Comparison of ENCODE assay signal across 23 cellular contexts in genomic region chr20:58344741-58345140, GRCh38. TPM values are rescaled to one million over a fixed set of nuclear protein-coding genes. Genes with fewer than 3 reads are reported as not detected.
A peak's percentile ranks its signal among the peaks of the same experiment; 100 is the strongest.
DNase-seq lines count a peak whose midpoint lies in the region; ATAC-seq and TF ChIP-seq lines count a peak whose summit lies in the region.
"Had no signal": no experiment of that assay in that cellular context is flagged by ENCODE, and none has a peak within 500 bp of the region (broad histone marks: within the 10 kb centered on the region; RNA-seq: fewer than 3 reads in every experiment).

No MANE protein-coding gene starts in this region.

- H3K27ac ChIP-seq in IMR-90 (ENCODE audit: insufficient read depth, low read length) (no peak overlapping the region), brain microvascular endothelial cell (no peak overlapping the region)
- H3K27ac ChIP-seq: neural progenitor cell, prostate gland had no signal

- no peak for TF ChIP-seq POLR2A in IMR-90 (IDR thresholded peaks at IDR 0.05; ENCODE audit: low read depth, low read length)

- BruUV-seq in IMR-90 (replicated peaks; lab: Mats Ljungman, UMichigan), result no TSS peak

- H3K9ac ChIP-seq in IMR-90 (ENCODE audit: low read depth, low read length), result no peak overlapping the region
- H3K9ac ChIP-seq: neural progenitor cell had no signal

- H3K9me1 ChIP-seq in IMR-90 (ENCODE audit: insufficient read depth, low read length), result peaks cover 38% of the 10 kb centered on the region

- no peaks in the 10 kb centered on the region for H3K9me3 ChIP-seq in IMR-90 (ENCODE audit: control insufficient read depth, insufficient read depth, low read length)
- H3K9me3 ChIP-seq: prostate gland had no signal

- H3K79me1 ChIP-seq in IMR-90 (ENCODE audit: low read depth in 1 of 2, low read length in 2 of 2), result peaks cover 48 to 83% of the 10 kb centered on the region in 2 experiments

- no peak overlapping the region for H3K4ac ChIP-seq in IMR-90 (ENCODE audit: low read depth, low read length)

- H4K8ac ChIP-seq in IMR-90 (ENCODE audit: low read depth in 2 of 2, low read length in 2 of 2), result no peak overlapping the region

- no peak overlapping the region for H4K5ac ChIP-seq in IMR-90 (ENCODE audit: low read depth, low read length)

- TF ChIP-seq RAD21 in IMR-90 (IDR thresholded peaks at IDR 0.05; ENCODE audit: low read length), result no peak

- CTCF ChIA-PET in IMR-90 (lab: Yijun Ruan, JAX), result no interaction called here

- H3K18ac ChIP-seq in IMR-90 (ENCODE audit: low read depth, low read length), result peak overlapping the region; percentile 42; the same call in 1 of the 2 replicates

- H2BK5ac ChIP-seq in IMR-90 (ENCODE audit: low read depth, low read length, poor library complexity, severe bottlenecking), result peak overlapping the region; percentile 63

- peaks cover 17% of the 10 kb centered on the region for H3K36me3 ChIP-seq in IMR-90 (ENCODE audit: control insufficient read depth, insufficient read depth, low read length)
- H3K36me3 ChIP-seq in brain microvascular endothelial cell (replicated peaks), result peaks cover 12% of the 10 kb centered on the region
- H3K36me3 ChIP-seq: neural progenitor cell had no signal

- H2AK9ac ChIP-seq in IMR-90 (replicated peaks; ENCODE audit: low read depth, low read length, poor library complexity), result no peak overlapping the region

- H2BK120ac ChIP-seq in IMR-90 (ENCODE audit: low read depth, low read length), result no peak overlapping the region

- H3K23ac ChIP-seq in IMR-90 (ENCODE audit: low read depth, low read length), result no peak overlapping the region

- H3K56ac ChIP-seq in IMR-90 (ENCODE audit: extremely low read depth, insufficient read depth, low read length), result no peak overlapping the region

- H3K14ac ChIP-seq in IMR-90 (replicated peaks; ENCODE audit: low read depth, low read length), result no peak overlapping the region

- H3K4me1 ChIP-seq in IMR-90 (ENCODE audit: control insufficient read depth, insufficient read depth, low read length), result peaks cover 22% of the 10 kb centered on the region
- H3K4me1 ChIP-seq: neural progenitor cell, prostate gland had no signal

- H3K4me2 ChIP-seq in IMR-90 (ENCODE audit: low read depth, low read length), result peak overlapping the region; percentile 62; the same call in 1 of the 2 replicates
- H3K4me2 ChIP-seq: neural progenitor cell had no signal

- no CpG with 5 or more reads among the region's 4 CpGs for WGBS in IMR-90 (ENCODE audit: extremely low coverage in 2 of 2, insufficient read length in 1 of 2), 2 experiments

- H3K4me3 ChIP-seq in IMR-90 (ENCODE audit: insufficient read depth, low read depth, low read length) (no peak overlapping the region), brain microvascular endothelial cell (ENCODE audit: low read depth, low read length) (no peak overlapping the region), foreskin fibroblast (ENCODE audit: low read depth in 1 of 2, low read length in 2 of 2) (no peak overlapping the region)
- H3K4me3 ChIP-seq: K562, neural progenitor cell, prostate gland had no signal

- dilution Hi-C loops in IMR-90 (cut with HindIII; ENCODE audit: low sequenced_read_pairs, unreplicated experiment), result no loop called here

- no peak overlapping the region for H2AK5ac ChIP-seq in IMR-90 (ENCODE audit: low read depth, low read length)

- POLR2A ChIA-PET in IMR-90 (lab: Charles Lee; ENCODE audit: unreplicated experiment), result no interaction called here

- peak; percentile 68 for ATAC-seq in IMR-90 (ENCODE audit: low read depth)
- no peak for ATAC-seq in HG02970 (IDR thresholded peaks at IDR 0.05; ENCODE audit: low FRiP score, unreplicated experiment)
- no peak for ATAC-seq in GM19328 (IDR thresholded peaks at IDR 0.05; ENCODE audit: unreplicated experiment)
- ATAC-seq: activated naive CD4-positive, alpha-beta T cell treated with anti-CD3 and anti-CD28 coated beads, Interleukin-2, amount 50 U/mL, for 72 hours; K562; stimulated activated effector memory CD8-positive, alpha-beta T cell treated with anti-CD3 and anti-CD28 coated beads, Interleukin-12 subunit alpha, Interleukin-12 subunit beta, amount 100 ng/mL, for 72 hours; T-cell had no signal

- H4K20me1 ChIP-seq in IMR-90 (ENCODE audit: insufficient read depth, low read length), result peaks cover 27% of the 10 kb centered on the region; the same call in 1 of the 2 replicates

- intact Hi-C loops in IMR-90 (cut with micrococcal nuclease), result no loop called here

- no peak overlapping the region for H2BK20ac ChIP-seq in IMR-90 (ENCODE audit: low read depth, low read length)

- in situ Hi-C loops in IMR-90 (cut with MboI; ENCODE audit: low sequenced_read_pairs), result no loop called here
- in situ Hi-C loops in brain microvascular endothelial cell (cut with HindIII; ENCODE audit: low pct_ligation_motif_present, low sequenced_read_pairs), result no loop called here

- no peaks in the 10 kb centered on the region for H3K27me3 ChIP-seq in IMR-90 (ENCODE audit: control insufficient read depth, insufficient read depth, low read length)
- H3K27me3 ChIP-seq in brain microvascular endothelial cell (replicated peaks), result no peaks in the 10 kb centered on the region
- H3K27me3 ChIP-seq: neural progenitor cell had no signal

- no peak overlapping the region for H2BK15ac ChIP-seq in IMR-90 (ENCODE audit: low read depth, low read length)

- TF ChIP-seq CTCF in IMR-90 (conservative IDR thresholded peaks at IDR 0.05; ENCODE audit: low read depth, low read length) (no peak), brain microvascular endothelial cell (IDR thresholded peaks at IDR 0.05; ENCODE audit: low read depth, low read length, missing control alignments) (no peak), foreskin fibroblast (IDR thresholded peaks at IDR 0.05; ENCODE audit: low read depth, low read length) (no peak)

- H2AFZ ChIP-seq in IMR-90 (replicated peaks; ENCODE audit: low read length, poor library complexity), result no peak overlapping the region
- H2AFZ ChIP-seq: neural progenitor cell had no signal

- DNase-seq in AG08395 (ENCODE audit: low spot score) (peak; percentile 44), IMR-90 (peak; percentile 71), brain microvascular endothelial cell (peak; percentile 19), foreskin fibroblast (peak; percentile 41 to 66), GM19238 (ENCODE audit: insufficient read length, low spot score) (no peak), NOMO-1 treated with DMSO at 0.1 percent for 48 hours (lab: John Stamatoyannopoulos, UW; ENCODE audit: unreplicated experiment) (no peak)
- DNase-seq: activated CD4-positive, alpha-beta T cell treated with anti-CD3 and anti-CD28 coated beads for 1 hour; DMS 273 treated with DMSO at 0.1 percent for 48 hours; H9; hippocampal formation; NCI-H146; NCI-H2171; NCI-H526 treated with DMSO at 0.1 percent for 48 hours; SHP77; stimulated activated CD4-positive, alpha-beta T cell treated with anti-CD3 and anti-CD28 coated beads, Interleukin-1b, Interleukin-23, amount 100 ng/mL, for 48 hours; T-cell had no signal

- no peak overlapping the region for H4K91ac ChIP-seq in IMR-90 (ENCODE audit: insufficient read depth, low read depth, low read length)

TF ChIP-seq in IMR-90, 13 proteins besides CTCF, POLR2A, EP300 and RAD21:
- TF ChIP-seq USF2 (IDR thresholded peaks at IDR 0.05; ENCODE audit: low read depth, low read length) (no peak), FOS (IDR thresholded peaks at IDR 0.05; ENCODE audit: low read depth, low read length) (no peak), MAZ (IDR thresholded peaks at IDR 0.05; ENCODE audit: borderline replicate concordance, low read depth, low read length) (no peak), NFE2L2 (IDR thresholded peaks at IDR 0.05; ENCODE audit: low read depth, low read length) (no peak), MXI1 (IDR thresholded peaks at IDR 0.05; ENCODE audit: borderline replicate concordance, low read depth, low read length) (no peak), CEBPB (IDR thresholded peaks at IDR 0.05; ENCODE audit: low read depth, low read length) (no peak), CHD1 (IDR thresholded peaks at IDR 0.05; ENCODE audit: low read depth, low read length) (no peak), RFX5 (IDR thresholded peaks at IDR 0.05; ENCODE audit: low read depth, low read length) (no peak), RCOR1 (IDR thresholded peaks at IDR 0.05; ENCODE audit: insufficient replicate concordance, low read length) (no peak), BHLHE40 (IDR thresholded peaks at IDR 0.05; ENCODE audit: low read depth, low read length) (no peak), MAFK (IDR thresholded peaks at IDR 0.05; ENCODE audit: low read depth, low read length) (no peak)
- TF ChIP-seq, protein P1, sequence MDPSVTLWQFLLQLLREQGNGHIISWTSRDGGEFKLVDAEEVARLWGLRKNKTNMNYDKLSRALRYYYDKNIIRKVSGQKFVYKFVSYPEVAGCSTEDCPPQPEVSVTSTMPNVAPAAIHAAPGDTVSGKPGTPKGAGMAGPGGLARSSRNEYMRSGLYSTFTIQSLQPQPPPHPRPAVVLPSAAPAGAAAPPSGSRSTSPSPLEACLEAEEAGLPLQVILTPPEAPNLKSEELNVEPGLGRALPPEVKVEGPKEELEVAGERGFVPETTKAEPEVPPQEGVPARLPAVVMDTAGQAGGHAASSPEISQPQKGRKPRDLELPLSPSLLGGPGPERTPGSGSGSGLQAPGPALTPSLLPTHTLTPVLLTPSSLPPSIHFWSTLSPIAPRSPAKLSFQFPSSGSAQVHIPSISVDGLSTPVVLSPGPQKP (IDR thresholded peaks at IDR 0.05; ENCODE audit: borderline replicate concordance, low read depth, low read length), result no peak

RNA-seq across cellular contexts. Expression of gene RAB22A, which starts 35.2 kb away (rescaled TPM):
- total RNA-seq in IMR-90 (2012; rRNA removed), result 8.2 and 16.1 TPM in 2 replicates
- 7.9 and 8.4 TPM in 2 replicates for polyA plus RNA-seq in IMR-90 (2012; rRNA removed)
- 3.4 and 4.3 TPM in 2 replicates for polyA plus RNA-seq in IMR-90 (2012; cell fraction: cytosol; rRNA removed)
- polyA plus RNA-seq in IMR-90 (2012; cell fraction: nucleus; rRNA removed; ENCODE audit: low replicate concordance), result 15.6 and 16.5 TPM in 2 replicates

RNA-seq across cellular contexts. Expression of gene VAPB, which starts 44.3 kb away (rescaled TPM):
- 9.1 and 12.8 TPM in 2 replicates for total RNA-seq in IMR-90 (2012; rRNA removed)
- 20.8 and 26.0 TPM in 2 replicates for polyA plus RNA-seq in IMR-90 (2012; rRNA removed)
- polyA plus RNA-seq in IMR-90 (2012; cell fraction: cytosol; rRNA removed), result 8.2 and 10.0 TPM in 2 replicates
- 9.1 and 22.4 TPM in 2 replicates for polyA plus RNA-seq in IMR-90 (2012; cell fraction: nucleus; rRNA removed; ENCODE audit: low replicate concordance)

Comparison
In these comparisons a context has a peak if more than half of its experiments do, and no peak if none do; other contexts are left out.
1. DNase-seq: peak in AG08395 (single experiment), IMR-90 (single experiment), brain microvascular endothelial cell (single experiment) and foreskin fibroblast (2 of 2); none in GM19238 (single experiment) and NOMO-1 treated with DMSO at 0.1 percent for 48 hours (single experiment).